1 cellular context compared by ENCODE assay signal in genomic region chr6:156794963-156795362, GRCh38.
TF ChIP-seq lines count a peak whose summit lies in the region.

No MANE protein-coding gene starts in this region.

TF ChIP-seq in GM12878, 131 proteins besides CTCF, POLR2A, EP300 and RAD21 (continued from another document):
- TF ChIP-seq ZNF687 (IDR thresholded peaks at IDR 0.05) (0 out of 2 replicates have a peak, but pooled peaks have one; percentile 21), NFXL1 (IDR thresholded peaks at IDR 0.05; ENCODE audit: borderline replicate concordance) (no peak), SREBF2 (IDR thresholded peaks at IDR 0.05; ENCODE audit: low read length) (no peak), BCL11A (IDR thresholded peaks at IDR 0.05; ENCODE audit: low read depth, low read length) (no peak), SMC3 (IDR thresholded peaks at IDR 0.05; ENCODE audit: borderline replicate concordance, low read length) (no peak), YY1 (IDR thresholded peaks at IDR 0.05; ENCODE audit: low read depth, low read length) (peak; percentile 63), GATAD2B (conservative IDR thresholded peaks at IDR 0.05; ENCODE audit: low read depth) (peak; percentile 34; the same call in 1 of the 2 replicates), SMAD5 (IDR thresholded peaks at IDR 0.05; ENCODE audit: low read depth) (no peak), NFIC (IDR thresholded peaks at IDR 0.05; ENCODE audit: low read depth, low read length) (peak; percentile 44; the same call in 1 of the 2 replicates), RAD51 (IDR thresholded peaks at IDR 0.05) (no peak), HDGF (IDR thresholded peaks at IDR 0.05) (peak; percentile 86), RUNX3 (IDR thresholded peaks at IDR 0.05; ENCODE audit: low read length) (no peak), MEF2A (IDR thresholded peaks at IDR 0.05; ENCODE audit: insufficient read depth, low read depth, low read length) (no peak), NFYA (IDR thresholded peaks at IDR 0.05; ENCODE audit: borderline replicate concordance, low read depth, low read length) (no peak), NBN (IDR thresholded peaks at IDR 0.05) (peak; percentile 31; the same call in 1 of the 2 replicates)
